ENCODE assay signal across 8 cellular contexts in the genomic region with DNA sequence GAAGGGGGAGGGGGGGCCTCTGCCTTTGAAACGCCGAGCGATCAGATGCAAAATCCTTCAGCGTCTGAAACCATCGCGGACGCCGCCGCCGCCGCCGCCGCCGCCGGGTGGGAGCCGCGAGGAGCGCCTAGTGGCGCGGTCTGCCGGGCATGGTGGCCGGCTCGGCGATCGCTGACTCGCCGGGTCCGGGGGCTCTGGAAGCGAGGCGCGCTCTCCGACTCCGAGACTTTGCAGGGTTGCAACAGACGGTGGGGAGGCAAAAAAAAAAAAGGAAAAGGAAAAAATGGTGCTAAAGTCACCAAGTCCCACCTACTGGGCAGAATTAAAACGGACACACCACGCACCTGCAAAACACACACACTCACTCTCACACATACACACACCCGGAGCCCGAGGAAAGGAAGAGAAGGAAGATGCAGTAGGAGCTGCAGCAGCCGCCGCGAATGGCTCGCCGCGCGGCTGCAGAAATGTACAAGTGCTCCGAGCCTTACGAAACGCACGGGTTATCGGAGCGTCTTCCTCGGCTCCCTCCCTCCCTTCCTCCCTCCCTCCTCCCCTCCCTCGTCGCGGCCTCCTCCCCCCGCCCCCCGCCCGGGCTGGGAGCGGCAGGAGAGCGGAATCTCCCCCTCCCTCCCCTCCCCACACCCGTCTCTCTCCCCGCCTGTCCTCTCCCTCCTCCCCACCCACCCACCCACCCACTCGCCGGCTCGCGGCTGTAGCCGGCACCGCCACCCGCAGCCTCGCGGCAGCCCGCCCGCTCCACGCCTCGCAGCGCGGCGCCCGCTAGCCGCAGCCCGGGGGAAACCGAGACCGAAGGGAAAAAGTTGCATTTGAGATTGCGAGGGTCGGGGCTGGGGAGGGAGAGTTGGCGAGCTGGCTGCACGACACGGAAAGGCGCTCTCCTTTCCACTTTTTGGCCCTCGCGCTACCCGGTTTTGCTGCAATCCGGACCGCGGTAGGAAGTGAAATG. TPM values are rescaled to one million over a fixed set of nuclear protein-coding genes. Genes with fewer than 3 reads are reported as not detected.
DNase-seq lines count a peak whose midpoint lies in the region; ATAC-seq and TF ChIP-seq lines count a peak whose summit lies in the region.

A gene (minus strand): TSS at position 479 of the 970 bp plus-strand sequence. CDS start 586 bp downstream, outside the sequence.

- CTCF ChIA-PET in Caco-2 (lab: Charles Lee) = no interaction called here

- 1% methylated on average over 64 of the region's 95 CpGs; no CpG with 5 or more reads in 1 of the 2 donors for WGBS in transverse colon (ENCODE audit: low coverage in 1 of 2), 2 donors

- no TSS peak for BruUV-seq in Caco-2 (replicated peaks; lab: Mats Ljungman, UMichigan)

- ATAC-seq in memory B cell (ENCODE audit: low read depth) = no peak

- POLR2A ChIA-PET in Caco-2 (lab: Charles Lee) = no interaction called here

- no peak within 1 kb of the TSS for H3K27ac Mint-ChIP-seq in memory B cell
- no peak within 1 kb of the TSS for H3K27ac Mint-ChIP-seq in Caco-2 (ENCODE audit: unreplicated experiment)

- no peaks in the 10 kb centered on the region for H3K36me3 ChIP-seq in transverse colon
- no peaks in the 10 kb centered on the region for H3K36me3 ChIP-seq in Caco-2 (ENCODE audit: control insufficient read depth, insufficient read depth, low read length)

- H3K36me3 Mint-ChIP-seq in memory B cell = peaks cover 2% of the 10 kb centered on the region
- no peaks in the 10 kb centered on the region for H3K36me3 Mint-ChIP-seq in Caco-2 (ENCODE audit: insufficient read depth, unreplicated experiment)

- H3K9me3 Mint-ChIP-seq in memory B cell (no peaks in the 10 kb centered on the region), Caco-2 (ENCODE audit: unreplicated experiment) (no peaks in the 10 kb centered on the region)

- TF ChIP-seq CTCF in transverse colon (IDR thresholded peaks at IDR 0.05) (no peak), Caco-2 (IDR thresholded peaks at IDR 0.05; ENCODE audit: insufficient read depth in 1 of 2, low read depth in 1 of 2, low read length in 1 of 2, severe bottlenecking in 1 of 2, unreplicated experiment in 1 of 2) (no peak), GM10266 (IDR thresholded peaks at IDR 0.05; ENCODE audit: control insufficient read depth, insufficient read depth, low read depth, missing control alignments) (no peak)

- H3K27me3 Mint-ChIP-seq in memory B cell (peaks cover 30% of the 10 kb centered on the region), Caco-2 (ENCODE audit: insufficient read depth, unreplicated experiment) (peaks cover 11% of the 10 kb centered on the region)

- TF ChIP-seq POLR2A in transverse colon (IDR thresholded peaks at IDR 0.05) = no peak

- peaks cover 71% of the 10 kb centered on the region for H3K27me3 ChIP-seq in transverse colon
- H3K27me3 ChIP-seq in Caco-2 (replicated peaks; ENCODE audit: control insufficient read depth, insufficient read depth, low read length) = no peaks in the 10 kb centered on the region

- H3K9me3 ChIP-seq in transverse colon (no peaks in the 10 kb centered on the region), Caco-2 (no peaks in the 10 kb centered on the region)

- DNase-seq in COLO668 (lab: John Stamatoyannopoulos, UW; ENCODE audit: unreplicated experiment) (peak; percentile 41), NCI-H1048 (lab: John Stamatoyannopoulos, UW) (peak; percentile 32), caudate nucleus (lab: John Stamatoyannopoulos, UW) (peak in 49 of 61 donors; percentile 16 to 79 (median 50)), memory B cell (ENCODE audit: low spot score in 2 of 2) (no peak), transverse colon (no peak), Caco-2 (no peak), GM10266 (ENCODE audit: extremely low spot score) (no peak), NCI-H226 (no peak)

- in situ Hi-C loops in transverse colon (cut with MboI; ENCODE audit: low pct_ligation_motif_present in 1 of 4, low pct_unique_long_range_greater_than_20kb in 1 of 4, low sequenced_read_pairs in 3 of 4) = no loop called here

- intact Hi-C loops in transverse colon (cut with DNase I; ENCODE audit: low total_unique reads) (no loop called here), Caco-2 (cut with micrococcal nuclease; ENCODE audit: unreplicated experiment) (no loop called here)

- H3K4me1 Mint-ChIP-seq in memory B cell (peaks cover 8% of the 10 kb centered on the region), Caco-2 (ENCODE audit: low read depth, unreplicated experiment) (no peaks in the 10 kb centered on the region)

- no peak for TF ChIP-seq EP300 in transverse colon (IDR thresholded peaks at IDR 0.05; ENCODE audit: low read depth)

- H3K27ac ChIP-seq in caudate nucleus (ENCODE audit: low read depth, low read length) (peak within 1 kb of the TSS; percentile 86), transverse colon (no peak within 1 kb of the TSS)

- peak within 1 kb of the TSS in 3 of 4 donors; percentile 10 to 47 (median 16) for H3K4me3 ChIP-seq in transverse colon
- H3K4me3 ChIP-seq in Caco-2 (ENCODE audit: low read depth, low read length) = no peak within 1 kb of the TSS

- peaks cover 0 to 29% (median 2%) of the 10 kb centered on the region in 4 donors for H3K4me1 ChIP-seq in transverse colon
- H3K4me1 ChIP-seq in Caco-2 = no peaks in the 10 kb centered on the region

- H3K4me3 Mint-ChIP-seq in memory B cell = peak within 1 kb of the TSS; percentile 61
- no peak within 1 kb of the TSS for H3K4me3 Mint-ChIP-seq in Caco-2 (ENCODE audit: unreplicated experiment)

RNA-seq across cellular contexts. Expression of the gene that starts here (rescaled TPM):
- 1 to 10 TPM; 1.1 to 2.8 (median 2.4) TPM for total RNA-seq in transverse colon
- total RNA-seq in Caco-2 (2022) = not detected in 2 replicates

Comparison
In these comparisons a context has a peak if more than half of its experiments do, and no peak if none do; other contexts are left out.
1. DNase-seq: peak in COLO668 (single experiment), NCI-H1048 (single experiment) and caudate nucleus (49 of 61); none in memory B cell (0 of 2), transverse colon (single experiment), Caco-2 (0 of 2), GM10266 (single experiment) and NCI-H226 (single experiment).